In genomic region chr19:7742991-7743390, GRCh38 we compare ENCODE assay signal across 19 cellular contexts. TPM values are rescaled to one million over a fixed set of nuclear protein-coding genes. Genes with fewer than 3 reads are reported as not detected.
DNase-seq lines count a peak whose midpoint lies in the region; ATAC-seq and TF ChIP-seq lines count a peak whose summit lies in the region.
"Had no signal": no experiment of that assay in that cellular context is flagged by ENCODE, and none has a peak within 500 bp of the region (broad histone marks: within the 10 kb centered on the region; RNA-seq: fewer than 3 reads in every experiment).

No MANE protein-coding gene starts in this region.

- H3K27me3 ChIP-seq in BLaER1 (no peaks in the 10 kb centered on the region), MM.1S (replicated peaks; ENCODE audit: insufficient read depth, low read length) (peaks cover 72% of the 10 kb centered on the region)
- H3K27me3 ChIP-seq: Peyer's patch had no signal

- no peak overlapping the region for H2AFZ ChIP-seq in MM.1S (ENCODE audit: low read length)

- H3K9me3 Mint-ChIP-seq in chondrocyte (ENCODE audit: low read depth) (peaks cover 1% of the 10 kb centered on the region), CD14-positive monocyte (peaks cover 0 to 3% (median 1%) of the 10 kb centered on the region in 7 donors)

- H3K4me2 ChIP-seq in BLaER1 (peak overlapping the region; percentile 45; the same call in 1 of the 2 replicates), MM.1S (ENCODE audit: low read depth, low read length) (no peak overlapping the region)

- H3K79me2 ChIP-seq in MM.1S (ENCODE audit: low read length), result no peaks in the 10 kb centered on the region

- H3K27ac ChIP-seq in BLaER1, result no peak overlapping the region
- H3K27ac ChIP-seq in MM.1S (ENCODE audit: low read length), result no peak overlapping the region
- H3K27ac ChIP-seq: C4-2B, HL-60, Peyer's patch had no signal

- no peak for ATAC-seq in omental fat pad (ENCODE audit: low FRiP score)
- ATAC-seq: Right ventricle myocardium inferior, SK-N-SH treated with all-trans-retinoic acid at 6 μM for 48 hours had no signal

- H4K20me1 ChIP-seq in BLaER1 (no peaks in the 10 kb centered on the region), MM.1S (ENCODE audit: insufficient read depth, low read length) (no peaks in the 10 kb centered on the region)

- H3K27ac Mint-ChIP-seq in chondrocyte (ENCODE audit: unreplicated experiment), result no peak overlapping the region
- H3K27ac Mint-ChIP-seq in CD14-positive monocyte, result no peak overlapping the region

- H3K36me3 Mint-ChIP-seq in chondrocyte (ENCODE audit: low read depth) (peaks cover under 1% of the 10 kb centered on the region), CD14-positive monocyte (peaks cover 2% of the 10 kb centered on the region in 2 donors)

- H3K4me3 ChIP-seq in BLaER1 (no peak overlapping the region), MM.1S (ENCODE audit: low read length) (no peak overlapping the region)
- H3K4me3 ChIP-seq: Peyer's patch had no signal

- H3K4me1 Mint-ChIP-seq in chondrocyte (ENCODE audit: low read depth) (no peaks in the 10 kb centered on the region), CD14-positive monocyte (peaks cover 43% of the 10 kb centered on the region)

- no peaks in the 10 kb centered on the region for H3F3A ChIP-seq in MM.1S (ENCODE audit: insufficient read depth, low read length)

- H3K4me1 ChIP-seq in BLaER1, result peaks cover 47% of the 10 kb centered on the region
- H3K4me1 ChIP-seq in MM.1S (ENCODE audit: low read length), result no peaks in the 10 kb centered on the region
- H3K4me1 ChIP-seq: Peyer's patch had no signal

- no peak for TF ChIP-seq CTCF in chondrocyte (IDR thresholded peaks at IDR 0.05)
- no peak for TF ChIP-seq CTCF in CD14-positive monocyte (IDR thresholded peaks at IDR 0.05)
- TF ChIP-seq CTCF in MM.1S (IDR thresholded peaks at IDR 0.05; ENCODE audit: low read length), result no peak
- TF ChIP-seq CTCF in omental fat pad (IDR thresholded peaks at IDR 0.05), result no peak

- H3K9ac ChIP-seq in BLaER1 (no peak overlapping the region), MM.1S (ENCODE audit: low read length) (no peak overlapping the region)

- H3K4me3 Mint-ChIP-seq in chondrocyte (ENCODE audit: unreplicated experiment) (no peak overlapping the region), CD14-positive monocyte (no peak overlapping the region)

- H3K9me3 ChIP-seq in BLaER1, result no peaks in the 10 kb centered on the region
- H3K9me3 ChIP-seq in MM.1S (replicated peaks; ENCODE audit: insufficient read depth, low read length), result no peaks in the 10 kb centered on the region
- H3K9me3 ChIP-seq: Peyer's patch had no signal

- no peaks in the 10 kb centered on the region for H3K36me3 ChIP-seq in BLaER1
- H3K36me3 ChIP-seq in MM.1S (replicated peaks; ENCODE audit: insufficient read depth, low read length), result no peaks in the 10 kb centered on the region
- H3K36me3 ChIP-seq: Peyer's patch had no signal

- intact Hi-C loops in posterior vena cava (cut with DNase I) (no loop called here), CD14-positive monocyte (cut with micrococcal nuclease) (loop anchor here in 1 of 2 donors (5.0 kb wide), 1 partner anchor 46 kb away; no protein-coding TSS in a partner anchor)

- no peaks in the 10 kb centered on the region for H3K9me2 ChIP-seq in MM.1S (replicated peaks; ENCODE audit: insufficient read depth, low read length)

- H3K27me3 Mint-ChIP-seq in chondrocyte (ENCODE audit: low read depth), result peaks cover 56% of the 10 kb centered on the region
- H3K27me3 Mint-ChIP-seq in CD14-positive monocyte (ENCODE audit: low read depth in 3 of 3), result peaks cover 0 to 16% (median 6%) of the 10 kb centered on the region in 3 donors

- DNase-seq in NCI-H2171 treated with DMSO at 0.1 percent for 48 hours (lab: John Stamatoyannopoulos, UW) (peak; percentile 81), chondrocyte (ENCODE audit: low spot score) (peak; percentile 43), posterior vena cava (ENCODE audit: low spot score) (peak; percentile 28), H4 (ENCODE audit: low spot score) (no peak), CD14-positive monocyte (ENCODE audit: low spot score) (no peak), MM.1S (no peak), omental fat pad (ENCODE audit: low spot score) (no peak)
- DNase-seq: 8988T, HCEC 1CT, NCI-H1930, Peyer's patch had no signal

RNA-seq across cellular contexts. Expression of gene CD209, which starts 4.3 kb away (rescaled TPM):
- not detected in 3 replicates for total RNA-seq in chondrocyte
- 10 to 100 TPM; 13.4 to 23.0 TPM for total RNA-seq in posterior vena cava
- total RNA-seq in H4 (2014; rRNA removed; shearing (Covaris generic)), result 0.10 TPM in 1 of 2 replicates, not detected in the other
- 1 to 10 TPM; 1.8 to 2.1 TPM for polyA plus RNA-seq in CD14-positive monocyte
- 10 to 100 TPM; 12.7 to 21.8 (median 17.2) TPM for total RNA-seq in omental fat pad
- total RNA-seq: LHCN-M2, NCI-H460 had no signal
- polyA plus RNA-seq: IgD-negative memory B cell had no signal

RNA-seq across cellular contexts. Expression of gene CLEC4G, which starts 11.1 kb away (rescaled TPM):
- total RNA-seq in chondrocyte (not detected in 3 replicates), posterior vena cava (1 to 10 TPM; 2.2 to 6.6 TPM), omental fat pad (1 to 10 TPM; 2.3 to 9.3 (median 6.0) TPM)
- not detected in 2 replicates for total RNA-seq in H4 (2014; rRNA removed; shearing (Covaris generic))
- 1 to 10 TPM; 7.1 to 7.9 TPM for polyA plus RNA-seq in CD14-positive monocyte
- total RNA-seq: LHCN-M2, NCI-H460 had no signal

RNA-seq across cellular contexts. Expression of gene CLEC4M, which starts 20.1 kb away (rescaled TPM):
- total RNA-seq in chondrocyte (not detected in 3 replicates), posterior vena cava (under 1 TPM in 1 of 2 donors, not detected in 1; 0.38 TPM), omental fat pad (under 1 TPM in 2 of 4 donors, not detected in 2; 0.56 to 0.93 TPM)
- total RNA-seq in H4 (2014; rRNA removed; shearing (Covaris generic)), result not detected in 2 replicates
- not detected for polyA plus RNA-seq in CD14-positive monocyte
- total RNA-seq: LHCN-M2, Peyer's patch, Right ventricle myocardium inferior had no signal
- polyA plus RNA-seq: IgD-negative memory B cell had no signal

RNA-seq across cellular contexts. Expression of gene FCER2, which starts 41.1 kb away (rescaled TPM):
- total RNA-seq in chondrocyte, result not detected in 3 replicates
- under 1 TPM; 0.23 to 0.71 TPM for total RNA-seq in posterior vena cava
- not detected in 2 replicates for total RNA-seq in H4 (2014; rRNA removed; shearing (Covaris generic))
- 1 to 10 TPM; 1.1 to 2.1 TPM for polyA plus RNA-seq in CD14-positive monocyte
- total RNA-seq in omental fat pad, result 1 to 10 TPM in 2 of 4 donors, under 1 TPM in 2; 0.65 to 1.8 (median 1.0) TPM
- total RNA-seq: LHCN-M2, NCI-H460 had no signal

Comparison
In these comparisons a context has a peak if more than half of its experiments do, and no peak if none do; other contexts are left out.
1. DNase-seq: peak in NCI-H2171 treated with DMSO at 0.1 percent for 48 hours (single experiment), chondrocyte (single experiment) and posterior vena cava (single experiment); none in H4 (single experiment), CD14-positive monocyte (single experiment), MM.1S (single experiment) and omental fat pad (single experiment).
2. RNA of gene CD209, which starts 4.3 kb away (total RNA-seq): 13.4 to 23.0 TPM in posterior vena cava and 12.7 to 21.8 TPM in omental fat pad; 0.10 TPM in H4 and not detected in chondrocyte; every median in the first group is over 10 times any median in the second.